In genomic region chr3:18680759-18681158, GRCh38 we compare ENCODE assay signal across 14 cellular contexts.
"Had no signal": no experiment of that assay in that cellular context is flagged by ENCODE, and none has a peak within 500 bp of the region (broad histone marks: within the 10 kb centered on the region; RNA-seq: fewer than 3 reads in every experiment).

No MANE protein-coding gene starts in this region.

- H3K27ac Mint-ChIP-seq: brain, memory B cell had no signal

- DNase-seq: activated T-cell treated with anti-CD3 and anti-CD28 coated beads, Interleukin-2, amount 50 U/mL, for 4 hours; amygdala; cortex of kidney; effector CD4-positive, alpha-beta T cell; esophagus squamous epithelium; left ventricle myocardium superior; naive thymus-derived CD8-positive, alpha-beta T cell; stimulated activated CD4-positive, alpha-beta T cell treated with anti-CD3 and anti-CD28 coated beads, Interleukin-2, amount 100 ng/mL, for 48 hours; stimulated activated naive CD4-positive, alpha-beta T cell; T-helper 9 cell; trophoblast cell had no signal

- ATAC-seq: activated CD4-positive, CD25-positive, alpha-beta regulatory T cell treated with anti-CD3 and anti-CD28 coated beads, Interleukin-2, amount 50 U/mL, for 24 hours; activated T-cell treated with anti-CD3 and anti-CD28 coated beads, Interleukin-2, amount 50 U/mL, for 4 hours; left ventricle myocardium superior; naive thymus-derived CD8-positive, alpha-beta T cell had no signal

- H3K27me3 Mint-ChIP-seq: brain; memory B cell; naive thymus-derived CD8-positive, alpha-beta T cell had no signal

- H3K36me3 Mint-ChIP-seq: brain, memory B cell had no signal

- H3K9me3 Mint-ChIP-seq: brain, memory B cell had no signal

- H3K4me3 Mint-ChIP-seq: activated T-cell treated with anti-CD3 and anti-CD28 coated beads, Interleukin-2, amount 50 U/mL, for 4 hours; brain; memory B cell; naive thymus-derived CD8-positive, alpha-beta T cell had no signal

- H3K4me1 Mint-ChIP-seq: brain, memory B cell had no signal
